Comparison of ENCODE assay signal across 7 cellular contexts in the genomic region with DNA sequence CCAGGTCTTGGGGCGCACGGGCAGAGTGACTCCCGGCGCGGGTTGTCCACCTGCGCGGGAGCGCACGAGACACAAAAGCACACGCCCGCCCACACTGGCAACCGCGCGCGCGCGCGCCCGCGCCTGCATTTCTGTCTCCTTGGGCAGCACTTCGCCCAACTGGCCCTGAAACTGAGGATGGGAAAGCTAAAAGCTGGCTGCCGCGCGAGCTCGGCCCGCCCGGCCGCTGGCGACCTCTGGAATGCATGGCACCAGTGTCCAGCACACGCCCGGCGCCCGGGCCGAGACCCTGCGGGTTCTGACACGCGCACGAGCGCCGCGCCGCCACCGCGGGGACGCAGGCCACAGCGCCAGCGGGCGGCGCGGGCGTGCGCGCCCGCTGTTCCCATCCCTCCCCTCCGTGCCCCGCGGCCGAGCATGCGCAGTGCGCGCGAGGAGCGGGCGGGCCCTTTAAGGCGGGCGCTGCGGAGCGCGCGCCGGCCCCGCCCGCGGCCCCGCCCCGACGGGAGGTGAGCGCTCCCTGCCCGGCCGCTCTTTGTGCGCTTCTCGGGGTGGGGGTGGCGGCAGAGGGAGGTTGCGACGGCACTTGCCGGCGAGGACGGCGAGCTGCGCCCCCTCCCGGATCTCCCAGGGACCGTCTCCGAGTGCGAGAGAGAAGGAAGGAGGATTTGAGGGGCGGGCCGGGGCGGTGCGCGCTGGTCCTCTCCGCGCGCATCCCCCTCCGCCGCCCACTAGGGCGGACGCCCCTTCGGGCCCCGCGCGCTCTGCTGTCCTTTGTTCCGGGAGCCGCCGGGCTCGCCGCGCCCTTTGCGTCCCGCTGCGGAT. TPM values are rescaled to one million over a fixed set of nuclear protein-coding genes. Genes with fewer than 3 reads are reported as not detected.
DNase-seq lines count a peak whose midpoint lies in the region; ATAC-seq and TF ChIP-seq lines count a peak whose summit lies in the region.

No MANE protein-coding gene starts in this region.

- DNase-seq in NCI-H1694 (lab: John Stamatoyannopoulos, UW): peak; percentile 71
- DNase-seq in T1000 (lab: John Stamatoyannopoulos, UW): peak; percentile 88
- DNase-seq in astrocyte of the spinal cord (ENCODE audit: low read depth, low spot score): peak; percentile 93
- DNase-seq in iPS DF 6.9 (ENCODE audit: low read depth, low spot score): no peak
- DNase-seq in sigmoid colon: peak; percentile 96

- TF ChIP-seq CTCF in astrocyte of the spinal cord (IDR thresholded peaks at IDR 0.05; ENCODE audit: low read depth, low read length) (peak; percentile 73), sigmoid colon (IDR thresholded peaks at IDR 0.05) (peak; percentile 26 to 72 (median 58))

- ATAC-seq in HG02885 (IDR thresholded peaks at IDR 0.05; ENCODE audit: poor library complexity, unreplicated experiment): peak; percentile 72

- H3K36me3 ChIP-seq in iPS DF 6.9 (ENCODE audit: control insufficient read depth, insufficient read depth, low read length) (no peaks in the 10 kb centered on the region), sigmoid colon (no peaks in the 10 kb centered on the region)

- H3K4me3 ChIP-seq in astrocyte of the spinal cord (ENCODE audit: low read depth, low read length) (peak overlapping the region; percentile 90), iPS DF 6.9 (ENCODE audit: low read length) (peak overlapping the region; percentile 97), sigmoid colon (peak overlapping the region; percentile 73 to 96 (median 87))

- peaks cover 3% of the 10 kb centered on the region; the same call in 1 of the 2 replicates for H3K4me1 ChIP-seq in iPS DF 6.9 (ENCODE audit: control insufficient read depth, insufficient read depth, low read length)
- H3K4me1 ChIP-seq in sigmoid colon: peaks cover 0 to 32% (median 24%) of the 10 kb centered on the region in 4 donors

- peak; percentile 55 for TF ChIP-seq POLR2A in GM15510 (IDR thresholded peaks at IDR 0.05; ENCODE audit: borderline replicate concordance, extremely low read depth, insufficient read length)
- peak in 1 of 2 donors; percentile 15 for TF ChIP-seq POLR2A in sigmoid colon (IDR thresholded peaks at IDR 0.05)

- no peak overlapping the region for H3K27ac ChIP-seq in iPS DF 6.9 (ENCODE audit: low read length)
- peak overlapping the region; percentile 98 for H3K27ac ChIP-seq in sigmoid colon

- 0 out of 2 replicates have a peak, but pooled peaks cover 2% of the 10 kb centered on the region for H3K27me3 ChIP-seq in iPS DF 6.9 (ENCODE audit: control insufficient read depth, insufficient read depth, low read length)
- no peaks in the 10 kb centered on the region for H3K27me3 ChIP-seq in sigmoid colon

- in situ Hi-C loops in astrocyte of the spinal cord (cut with HindIII; ENCODE audit: low sequenced_read_pairs): no loop called here

- no peaks in the 10 kb centered on the region for H3K9me3 ChIP-seq in iPS DF 6.9 (ENCODE audit: control insufficient read depth, insufficient read depth, low read length)
- no peaks in the 10 kb centered on the region for H3K9me3 ChIP-seq in sigmoid colon

- TF ChIP-seq EP300 in sigmoid colon (IDR thresholded peaks at IDR 0.05): no peak

- intact Hi-C loops in sigmoid colon (cut with DNase I): loop anchor here (2.0 to 10.0 kb wide), 6 partner anchors 92 to 1052 kb away; a partner anchor contains a TSS

- WGBS in iPS DF 6.9 (ENCODE audit: insufficient coverage, insufficient read length): no CpG with 5 or more reads among the region's 119 CpGs
- 0 to 1% methylated on average over 119 of the region's 119 CpGs for WGBS in sigmoid colon, 2 donors

RNA-seq across cellular contexts. Expression of a gene that starts 1.1 kb away (rescaled TPM):
- 1 to 10 TPM; 3.5 to 5.8 (median 4.3) TPM for total RNA-seq in sigmoid colon
- 1 to 10 TPM in 2 of 3 donors, under 1 TPM in 1; 0.23 to 1.2 (median 1.0) TPM for polyA plus RNA-seq in sigmoid colon
